ENCODE assay signal across 1 cellular context in genomic region chr14:93081875-93082570, GRCh38.
TF ChIP-seq lines count a peak whose summit lies in the region.

No MANE protein-coding gene starts in this region.

TF ChIP-seq in GM12878, 131 proteins besides CTCF, POLR2A, EP300 and RAD21 (continued from another document):
- peak; percentile 47; the same call in 1 of the 2 replicates for TF ChIP-seq MTA2 (IDR thresholded peaks at IDR 0.05; ENCODE audit: low read depth)
- no peak for TF ChIP-seq CBX3 (IDR thresholded peaks at IDR 0.05; ENCODE audit: borderline replicate concordance, low read depth)
- TF ChIP-seq FOXK2 (IDR thresholded peaks at IDR 0.05), result no peak
- TF ChIP-seq IKZF2 (IDR thresholded peaks at IDR 0.05), result peak in 1 of 2 experiments; percentile 61; a peak in 2 of 4 replicates
- 0 out of 2 replicates have a peak, but pooled peaks have one; percentile 38 for TF ChIP-seq POLR2AphosphoS5 (IDR thresholded peaks at IDR 0.05; ENCODE audit: low read length)
- TF ChIP-seq BHLHE40 (IDR thresholded peaks at IDR 0.05; ENCODE audit: borderline replicate concordance in 1 of 2, low read depth in 2 of 2, low read length in 1 of 2), result 0 out of 4 replicates have a peak, but pooled peaks of 1 of the 2 experiments have one; percentile 1
- 0 out of 2 replicates have a peak, but pooled peaks have one; percentile 26 for TF ChIP-seq MTA3 (IDR thresholded peaks at IDR 0.05; ENCODE audit: borderline replicate concordance, low read length)
- TF ChIP-seq BCL3 (IDR thresholded peaks at IDR 0.05; ENCODE audit: borderline replicate concordance, insufficient read depth, low read depth, low read length, poor library complexity, severe bottlenecking), result peak; percentile 28
- no peak for TF ChIP-seq FOS (IDR thresholded peaks at IDR 0.05; ENCODE audit: borderline replicate concordance, extremely low read depth, insufficient read length)
- no peak for TF ChIP-seq NBN (IDR thresholded peaks at IDR 0.05)
- TF ChIP-seq EED (IDR thresholded peaks at IDR 0.05; ENCODE audit: low read depth), result peak; percentile 52; the same call in 1 of the 2 replicates
- TF ChIP-seq ZNF217 (IDR thresholded peaks at IDR 0.05), result peak; percentile 98
- TF ChIP-seq GATAD2B (conservative IDR thresholded peaks at IDR 0.05; ENCODE audit: low read depth), result peak; percentile 33; the same call in 1 of the 2 replicates
- peak; percentile 47 for TF ChIP-seq IKZF1 (conservative IDR thresholded peaks at IDR 0.05)
- no peak for TF ChIP-seq ZBTB40 (IDR thresholded peaks at IDR 0.05; ENCODE audit: borderline replicate concordance)
- TF ChIP-seq ATF7 (IDR thresholded peaks at IDR 0.05; ENCODE audit: low read depth), result peak; percentile 42; the same call in 1 of the 2 replicates
